In the genomic region with DNA sequence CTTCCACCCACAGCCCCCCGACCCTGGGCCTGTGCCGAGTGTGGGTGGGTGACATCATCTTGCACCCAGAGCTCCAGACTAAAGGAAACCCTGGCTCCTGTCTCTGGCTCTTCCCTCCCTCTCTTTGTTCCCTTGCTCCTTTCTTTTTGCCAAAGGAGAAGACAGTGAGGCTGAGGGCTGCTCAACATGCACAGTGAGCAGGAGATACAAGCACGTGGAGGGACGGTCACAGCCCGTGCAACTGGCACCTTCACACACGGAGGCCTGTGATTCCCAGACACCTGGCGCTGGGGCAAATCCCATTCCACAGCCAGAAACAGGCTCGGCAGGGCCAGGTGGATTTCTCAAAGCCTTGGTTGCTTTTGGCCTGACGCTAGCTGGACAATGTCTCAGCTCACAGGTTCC, we compare ENCODE assay signal across 8 cellular contexts.
A peak's percentile ranks its signal among the peaks of the same experiment; 100 is the strongest.
DNase-seq lines count a peak whose midpoint lies in the region; ATAC-seq and TF ChIP-seq lines count a peak whose summit lies in the region.
"Not testable (repeated sequence)": the region's sequence is repeated elsewhere in the genome, so short reads cannot be mapped to it uniquely, and the experiment has no call there.

No MANE protein-coding gene starts in this region.

- H3K27ac Mint-ChIP-seq in CD4-positive, alpha-beta memory T cell = peak overlapping the region in 4 of 7 donors; percentile 41 to 64 (median 58)
- H3K27ac Mint-ChIP-seq in activated naive CD8-positive, alpha-beta T cell treated with anti-CD3 and anti-CD28 coated beads, Interleukin-2, amount 10 ng/mL, durations not matched to agents 7 days and 5 days = peak overlapping the region; percentile 54
- H3K27ac Mint-ChIP-seq in endodermal cell = not testable (repeated sequence)

- not testable (repeated sequence) for H3K27ac ChIP-seq in CD4-positive, alpha-beta memory T cell (ENCODE audit: low read depth, low read length); endodermal cell (ENCODE audit: low read depth, low read length)
- H3K27ac ChIP-seq in temporal lobe (ENCODE audit: low read depth, low read length) = peak overlapping the region; percentile 50

- H3K9me3 ChIP-seq in CD4-positive, alpha-beta memory T cell (ENCODE audit: control insufficient read depth in 1 of 2, low read length in 2 of 2); endodermal cell (ENCODE audit: control insufficient read depth, low read length): not testable (repeated sequence)

- not testable (repeated sequence) for H3K27me3 Mint-ChIP-seq in CD4-positive, alpha-beta memory T cell; activated naive CD8-positive, alpha-beta T cell treated with anti-CD3 and anti-CD28 coated beads, Interleukin-2, amount 10 ng/mL, durations not matched to agents 7 days and 5 days
- H3K27me3 Mint-ChIP-seq in endodermal cell (ENCODE audit: insufficient read depth) = peaks cover 28% of the 10 kb centered on the region

- peaks cover 4 to 31% of the 10 kb centered on the region in 2 donors for H3K36me3 Mint-ChIP-seq in CD4-positive, alpha-beta memory T cell
- H3K36me3 Mint-ChIP-seq in activated naive CD8-positive, alpha-beta T cell treated with anti-CD3 and anti-CD28 coated beads, Interleukin-2, amount 10 ng/mL, durations not matched to agents 7 days and 5 days = peaks cover 21% of the 10 kb centered on the region
- peaks cover 48% of the 10 kb centered on the region for H3K36me3 Mint-ChIP-seq in endodermal cell (ENCODE audit: low read depth)

- H3K4me3 ChIP-seq in CD4-positive, alpha-beta memory T cell (ENCODE audit: low read length in 2 of 2); endodermal cell (ENCODE audit: low read length): not testable (repeated sequence)

- POLR2A ChIA-PET in CD4-positive, alpha-beta memory T cell (lab: Charles Lee; ENCODE audit: partially characterized antibody); activated naive CD8-positive, alpha-beta T cell treated with anti-CD3 and anti-CD28 coated beads, Interleukin-2, amount 10 ng/mL, durations not matched to agents 7 days and 5 days (lab: Charles Lee): not testable (repeated sequence)

- TF ChIP-seq CTCF in endodermal cell (conservative IDR thresholded peaks at IDR 0.05) = not testable (repeated sequence)

- ATAC-seq in activated naive CD8-positive, alpha-beta T cell treated with anti-CD3 and anti-CD28 coated beads, Interleukin-2, amount 10 ng/mL, durations not matched to agents 7 days and 5 days (ENCODE audit: low read depth) = not testable (repeated sequence)

- H3K4me3 Mint-ChIP-seq in CD4-positive, alpha-beta memory T cell; activated naive CD8-positive, alpha-beta T cell treated with anti-CD3 and anti-CD28 coated beads, Interleukin-2, amount 10 ng/mL, durations not matched to agents 7 days and 5 days; endodermal cell: not testable (repeated sequence)

- WGBS in endodermal cell (ENCODE audit: insufficient coverage in 1 of 2, insufficient read length in 1 of 2), 2 experiments = 89 to 98% methylated on average over 4 to 9 of the region's 9 CpGs

- H3K27me3 ChIP-seq in CD4-positive, alpha-beta memory T cell (ENCODE audit: insufficient read depth, low read length); endodermal cell (ENCODE audit: control insufficient read depth, insufficient read depth, low read length, poor library complexity, severe bottlenecking): not testable (repeated sequence)

- intact Hi-C loops in CD4-positive, alpha-beta memory T cell (cut with micrococcal nuclease); posterior cingulate gyrus (cut with DNase I): not testable (repeated sequence)

- H3K9me3 Mint-ChIP-seq in CD4-positive, alpha-beta memory T cell; activated naive CD8-positive, alpha-beta T cell treated with anti-CD3 and anti-CD28 coated beads, Interleukin-2, amount 10 ng/mL, durations not matched to agents 7 days and 5 days; endodermal cell: not testable (repeated sequence)

- not testable (repeated sequence) for H3K36me3 ChIP-seq in CD4-positive, alpha-beta memory T cell (ENCODE audit: insufficient read depth, low read length)
- H3K36me3 ChIP-seq in endodermal cell (ENCODE audit: control insufficient read depth, insufficient read depth, low read length) = peaks cover 44% of the 10 kb centered on the region

- H3K4me1 ChIP-seq in CD4-positive, alpha-beta memory T cell (ENCODE audit: insufficient read depth, low read length) = peaks cover 47% of the 10 kb centered on the region
- not testable (repeated sequence) for H3K4me1 ChIP-seq in endodermal cell (ENCODE audit: control insufficient read depth, insufficient read depth, low read length)

- H3K4me1 Mint-ChIP-seq in CD4-positive, alpha-beta memory T cell = peaks cover 23 to 91% (median 56%) of the 10 kb centered on the region in 4 donors
- peaks cover 55% of the 10 kb centered on the region for H3K4me1 Mint-ChIP-seq in activated naive CD8-positive, alpha-beta T cell treated with anti-CD3 and anti-CD28 coated beads, Interleukin-2, amount 10 ng/mL, durations not matched to agents 7 days and 5 days
- H3K4me1 Mint-ChIP-seq in endodermal cell = peaks cover 65% of the 10 kb centered on the region

- DNase-seq in CD4-positive, alpha-beta memory T cell; activated naive CD8-positive, alpha-beta T cell treated with anti-CD3 and anti-CD28 coated beads, Interleukin-2, amount 10 ng/mL, durations not matched to agents 7 days and 5 days: not testable (repeated sequence)
- DNase-seq in HT-29 (ENCODE audit: low spot score) (peak; percentile 27), SW480 (ENCODE audit: low spot score) (peak; percentile 37), endodermal cell (peak; percentile 60), kidney tubule cell (ENCODE audit: low spot score) (peak; percentile 32), posterior cingulate gyrus (peak in 7 of 10 donors; percentile 18 to 89 (median 64))

- not testable (repeated sequence) for H3K9ac ChIP-seq in endodermal cell (ENCODE audit: extremely low read depth, low read length, poor library complexity, severe bottlenecking)

- CTCF ChIA-PET in CD4-positive, alpha-beta memory T cell (lab: Charles Lee; ENCODE audit: partially characterized antibody) = not testable (repeated sequence)
